13 cellular contexts compared by ENCODE assay signal in the genomic region with DNA sequence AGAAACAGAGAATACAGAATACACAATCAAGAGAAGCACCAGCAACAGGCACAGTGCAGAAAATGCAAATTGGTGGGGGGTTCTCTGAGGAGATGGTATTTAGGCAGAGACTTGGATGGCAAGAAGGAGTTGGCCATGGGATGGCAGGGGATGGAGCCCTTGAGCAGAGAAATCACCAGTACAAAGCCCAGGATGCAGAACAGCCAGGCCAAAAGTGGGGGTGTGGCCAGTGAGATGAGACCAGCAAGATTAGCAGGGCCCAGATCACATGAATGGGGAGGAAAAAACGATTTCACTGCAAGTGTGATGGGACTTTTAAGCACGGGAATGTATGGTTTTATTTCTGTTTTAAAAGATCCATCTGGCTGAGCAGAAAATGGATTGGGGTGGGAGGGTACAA.
DNase-seq lines count a peak whose midpoint lies in the region; ATAC-seq and TF ChIP-seq lines count a peak whose summit lies in the region.
"Had no signal": no experiment of that assay in that cellular context is flagged by ENCODE, and none has a peak within 500 bp of the region (broad histone marks: within the 10 kb centered on the region; RNA-seq: fewer than 3 reads in every experiment).

No MANE protein-coding gene starts in this region.

- H3K36me3 Mint-ChIP-seq in endodermal cell (ENCODE audit: low read depth): peaks cover 54% of the 10 kb centered on the region
- H3K36me3 Mint-ChIP-seq in neural progenitor cell: peaks cover 32% of the 10 kb centered on the region
- H3K36me3 Mint-ChIP-seq in activated naive CD4-positive, alpha-beta T cell treated with anti-CD3 and anti-CD28 coated beads for 36 hours (ENCODE audit: low read depth): peaks cover 3% of the 10 kb centered on the region

- ATAC-seq in heart right ventricle (no peak), left ventricle myocardium superior (no peak), GM18517 (IDR thresholded peaks at IDR 0.05; ENCODE audit: unreplicated experiment) (no peak)

- H3K9ac ChIP-seq in endodermal cell (ENCODE audit: extremely low read depth, low read length, poor library complexity, severe bottlenecking) (no peak overlapping the region), neural progenitor cell (no peak overlapping the region)

- H3K79me2 ChIP-seq in neural progenitor cell (ENCODE audit: low read depth): no peaks in the 10 kb centered on the region

- H3F3A ChIP-seq in neural progenitor cell (ENCODE audit: low read depth): no peaks in the 10 kb centered on the region

- TF ChIP-seq CTCF in heart right ventricle (IDR thresholded peaks at IDR 0.05) (no peak), endodermal cell (conservative IDR thresholded peaks at IDR 0.05) (no peak), neural progenitor cell (IDR thresholded peaks at IDR 0.05) (no peak)

- no peak overlapping the region for H3K4me2 ChIP-seq in neural progenitor cell

- H3K4me3 ChIP-seq in heart right ventricle (no peak overlapping the region), endodermal cell (ENCODE audit: low read length) (no peak overlapping the region), neural progenitor cell (no peak overlapping the region), urinary bladder (ENCODE audit: low read depth, low read length) (no peak overlapping the region)

- H3K4me3 Mint-ChIP-seq in endodermal cell: no peak overlapping the region
- H3K4me3 Mint-ChIP-seq in neural progenitor cell: no peak overlapping the region
- no peak overlapping the region for H3K4me3 Mint-ChIP-seq in activated naive CD4-positive, alpha-beta T cell treated with anti-CD3 and anti-CD28 coated beads for 36 hours

- WGBS in heart right ventricle, 2 donors: 49 to 51% methylated on average over 2 of the region's 2 CpGs
- 83 to 88% methylated on average over 2 of the region's 2 CpGs for WGBS in endodermal cell (ENCODE audit: insufficient coverage in 1 of 2, insufficient read length in 1 of 2), 2 experiments
- WGBS in urinary bladder: 41% methylated on average over 2 of the region's 2 CpGs

- H3K27ac Mint-ChIP-seq in endodermal cell (no peak overlapping the region), neural progenitor cell (peak overlapping the region; percentile 58)
- H3K27ac Mint-ChIP-seq in activated naive CD4-positive, alpha-beta T cell treated with anti-CD3 and anti-CD28 coated beads for 36 hours: no peak overlapping the region

- H3K9me3 ChIP-seq in heart right ventricle: no peaks in the 10 kb centered on the region
- no peaks in the 10 kb centered on the region for H3K9me3 ChIP-seq in endodermal cell (ENCODE audit: control insufficient read depth, low read length)
- no peaks in the 10 kb centered on the region for H3K9me3 ChIP-seq in neural progenitor cell (ENCODE audit: low read depth)

- peaks cover 4% of the 10 kb centered on the region for H4K20me1 ChIP-seq in neural progenitor cell (ENCODE audit: low read depth)

- H3K27ac ChIP-seq in heart right ventricle: peak overlapping the region; percentile 44 to 93 (median 83)
- no peak overlapping the region for H3K27ac ChIP-seq in endodermal cell (ENCODE audit: low read depth, low read length)
- H3K27ac ChIP-seq in neural progenitor cell: no peak overlapping the region
- peak overlapping the region; percentile 14 for H3K27ac ChIP-seq in urinary bladder (ENCODE audit: low read depth)
- H3K27ac ChIP-seq: VCaP had no signal

- intact Hi-C loops in heart right ventricle (cut with DNase I): loop anchor here in 3 of 10 donors (2.0 to 10.0 kb wide), 3 partner anchors 61 to 151 kb away; a partner anchor contains a TSS
- intact Hi-C loops in left ventricle myocardium superior (cut with micrococcal nuclease): no loop called here
- intact Hi-C loops in activated naive CD4-positive, alpha-beta T cell treated with anti-CD3 and anti-CD28 coated beads for 36 hours (cut with micrococcal nuclease): no loop called here

- no peak for DNase-seq in heart right ventricle
- DNase-seq in left ventricle myocardium superior: no peak
- peak; percentile 62 for DNase-seq in endodermal cell
- no peak for DNase-seq in neural progenitor cell (ENCODE audit: low spot score)
- DNase-seq in activated CD4-positive, CD25-positive, alpha-beta regulatory T cell treated with anti-CD3 and anti-CD28 coated beads, Interleukin-2, amount 50 U/mL, for 72 hours: no peak
- no peak for DNase-seq in activated naive CD4-positive, alpha-beta T cell treated with anti-CD3 and anti-CD28 coated beads for 36 hours
- DNase-seq: activated gamma-delta T cell treated with Interleukin-2 at 50 U/mL for 16 hours, foreskin melanocyte, MV-4-11, NCI-H2227 treated with DMSO at 0.1 percent for 48 hours had no signal

- no peak overlapping the region for H2AFZ ChIP-seq in neural progenitor cell (replicated peaks)

- H3K4me1 Mint-ChIP-seq in endodermal cell: peaks cover 17% of the 10 kb centered on the region
- H3K4me1 Mint-ChIP-seq in neural progenitor cell: peaks cover 47% of the 10 kb centered on the region
- H3K4me1 Mint-ChIP-seq in activated naive CD4-positive, alpha-beta T cell treated with anti-CD3 and anti-CD28 coated beads for 36 hours (ENCODE audit: low read depth): peaks cover 7% of the 10 kb centered on the region

- H3K4me1 ChIP-seq in heart right ventricle (peaks cover 22 to 92% (median 51%) of the 10 kb centered on the region in 9 donors), endodermal cell (ENCODE audit: control insufficient read depth, insufficient read depth, low read length) (peaks cover 10% of the 10 kb centered on the region), neural progenitor cell (peaks cover 15% of the 10 kb centered on the region), urinary bladder (ENCODE audit: insufficient read depth) (peaks cover 2% of the 10 kb centered on the region)

- CTCF ChIA-PET in activated naive CD4-positive, alpha-beta T cell treated with anti-CD3 and anti-CD28 coated beads for 36 hours (lab: Charles Lee): no interaction called here

- H3K9me3 Mint-ChIP-seq in endodermal cell (no peaks in the 10 kb centered on the region), neural progenitor cell (no peaks in the 10 kb centered on the region)
- no peaks in the 10 kb centered on the region for H3K9me3 Mint-ChIP-seq in activated naive CD4-positive, alpha-beta T cell treated with anti-CD3 and anti-CD28 coated beads for 36 hours

- H3K36me3 ChIP-seq in heart right ventricle (peaks cover 0 to 75% (median 19%) of the 10 kb centered on the region in 9 donors), endodermal cell (ENCODE audit: control insufficient read depth, insufficient read depth, low read length) (peaks cover 41% of the 10 kb centered on the region), neural progenitor cell (no peaks in the 10 kb centered on the region), urinary bladder (ENCODE audit: insufficient read depth) (no peaks in the 10 kb centered on the region)

- H3K27me3 ChIP-seq in heart right ventricle (no peaks in the 10 kb centered on the region), endodermal cell (ENCODE audit: control insufficient read depth, insufficient read depth, low read length, poor library complexity, severe bottlenecking) (no peaks in the 10 kb centered on the region), neural progenitor cell (no peaks in the 10 kb centered on the region)

- H3K27me3 Mint-ChIP-seq in endodermal cell (ENCODE audit: insufficient read depth) (no peaks in the 10 kb centered on the region), neural progenitor cell (ENCODE audit: insufficient read depth, low read depth) (peaks cover 2% of the 10 kb centered on the region)
- H3K27me3 Mint-ChIP-seq in activated naive CD4-positive, alpha-beta T cell treated with anti-CD3 and anti-CD28 coated beads for 36 hours (ENCODE audit: low read depth): no peaks in the 10 kb centered on the region

Comparison
In these comparisons a context has a peak if more than half of its experiments do, and no peak if none do; other contexts are left out.
1. H3K27ac ChIP-seq: peak in heart right ventricle (10 of 10) and urinary bladder (single experiment); none in endodermal cell (single experiment) and neural progenitor cell (single experiment).